In genomic region chr17:38674749-38675615, GRCh38 we compare ENCODE assay signal across 8 cellular contexts. TPM values are rescaled to one million over a fixed set of nuclear protein-coding genes. Genes with fewer than 3 reads are reported as not detected.
A peak's percentile ranks its signal among the peaks of the same experiment; 100 is the strongest.
DNase-seq lines count a peak whose midpoint lies in the region; ATAC-seq and TF ChIP-seq lines count a peak whose summit lies in the region.

Gene EPOP (minus strand): TSS chr17:38674957. CDS start chr17:38674495, 462 bp downstream.

- 4 to 5% (median 4%) methylated on average over 62 to 80 of the region's 80 CpGs for WGBS in psoas muscle, 3 donors

- H3K4me1 ChIP-seq in ES-I3 (ENCODE audit: insufficient read depth, low read length) (no peaks in the 10 kb centered on the region), HCT116 (ENCODE audit: control insufficient read depth in 1 of 2, insufficient read depth in 2 of 2, low read length in 2 of 2) (peaks cover 29 to 64% of the 10 kb centered on the region in 2 experiments), left ventricle myocardium inferior (peaks cover 36% of the 10 kb centered on the region), psoas muscle (peaks cover 11% of the 10 kb centered on the region), uterus (peaks cover 0 to 12% of the 10 kb centered on the region in 2 donors)

- H3K4me3 ChIP-seq in HCT116 (replicated peaks in 1 of 2; ENCODE audit: low read depth in 1 of 2, low read length in 2 of 2): peak within 1 kb of the TSS; percentile 75 to 77
- H3K4me3 ChIP-seq in left ventricle myocardium inferior: peak within 1 kb of the TSS; percentile 76
- peak within 1 kb of the TSS; percentile 74 for H3K4me3 ChIP-seq in psoas muscle
- peak within 1 kb of the TSS; percentile 6 to 35 for H3K4me3 ChIP-seq in uterus

- TSS peak; percentile 98 for BruUV-seq in HCT116 (replicated peaks; lab: Mats Ljungman, UMichigan)

- H3K9me2 ChIP-seq in HCT116 (ENCODE audit: insufficient read depth): no peaks in the 10 kb centered on the region

- RAD21 ChIA-PET in HCT116 (lab: Charles Lee; ENCODE audit: low non-redundant PET in 1 of 2, low total read pairs in 2 of 2, uncharacterized antibody in 2 of 2, unreplicated experiment in 2 of 2): no interaction called here

- TF ChIP-seq POLR2A in HCT116 (IDR thresholded peaks at IDR 0.05; ENCODE audit: borderline replicate concordance, extremely low read depth, insufficient read depth, insufficient read length) (no peak), uterus (IDR thresholded peaks at IDR 0.05) (peak; percentile 32 to 33)

- H3K36me3 Mint-ChIP-seq in activated naive CD8-positive, alpha-beta T cell treated with anti-CD3 and anti-CD28 coated beads, Interleukin-2, amount 50 U/mL, for 24 hours (ENCODE audit: low read depth): peaks cover 10% of the 10 kb centered on the region

- TF ChIP-seq CTCF in HCT116 (IDR thresholded peaks at IDR 0.05 in 2 of 3, conservative IDR thresholded peaks at IDR 0.05 in 1 of 3; ENCODE audit: borderline replicate concordance in 1 of 3, insufficient read depth in 1 of 3, low read depth in 2 of 3, low read length in 2 of 3): 0 out of 6 replicates have a peak, but pooled peaks of 1 of the 3 experiments have one; percentile 6
- peak; percentile 12 for TF ChIP-seq CTCF in left ventricle myocardium inferior (IDR thresholded peaks at IDR 0.05; ENCODE audit: borderline replicate concordance)
- TF ChIP-seq CTCF in psoas muscle (IDR thresholded peaks at IDR 0.05): no peak
- TF ChIP-seq CTCF in uterus (IDR thresholded peaks at IDR 0.05): no peak

- CTCF ChIA-PET in HCT116 (lab: Charles Lee): interaction anchor here (0.7 to 1.3 kb wide), 3 partner anchors 12 to 115 kb away, joined by 3 to 4 read pairs (median 3); no protein-coding TSS in a partner anchor

- H3K27me3 ChIP-seq in HCT116 (ENCODE audit: insufficient read depth, low read length) (no peaks in the 10 kb centered on the region), left ventricle myocardium inferior (ENCODE audit: low read depth) (peaks cover 58% of the 10 kb centered on the region), psoas muscle (ENCODE audit: insufficient read depth in 3 of 3, low read length in 2 of 3) (peaks cover 0 to 53% (median 10%) of the 10 kb centered on the region in 3 donors), uterus (peaks cover 0 to 35% of the 10 kb centered on the region in 2 donors)

- peaks cover 15% of the 10 kb centered on the region for H3K27me3 Mint-ChIP-seq in activated naive CD8-positive, alpha-beta T cell treated with anti-CD3 and anti-CD28 coated beads, Interleukin-2, amount 50 U/mL, for 24 hours

- peak within 1 kb of the TSS; percentile 91 for H3K27ac ChIP-seq in HCT116 (ENCODE audit: low read depth, low read length)
- H3K27ac ChIP-seq in left ventricle myocardium inferior (replicated peaks): no peak within 1 kb of the TSS
- no peak within 1 kb of the TSS for H3K27ac ChIP-seq in psoas muscle
- no peak within 1 kb of the TSS for H3K27ac ChIP-seq in uterus

- DNase-seq in HCT116 (ENCODE audit: low read depth, low spot score): peak; percentile 77
- peak; percentile 54 for DNase-seq in NCI-H128 (lab: John Stamatoyannopoulos, UW; ENCODE audit: unreplicated experiment)
- peak; percentile 68 for DNase-seq in T follicular helper cell (ENCODE audit: low read depth)
- peak; percentile 95 for DNase-seq in activated naive CD8-positive, alpha-beta T cell treated with anti-CD3 and anti-CD28 coated beads, Interleukin-2, amount 50 U/mL, for 24 hours
- peak; percentile 89 for DNase-seq in left ventricle myocardium inferior
- DNase-seq in psoas muscle: peak; percentile 87 to 88
- peak; percentile 54 to 78 for DNase-seq in uterus

- peak within 1 kb of the TSS; percentile 61 for H3K4me3 Mint-ChIP-seq in activated naive CD8-positive, alpha-beta T cell treated with anti-CD3 and anti-CD28 coated beads, Interleukin-2, amount 50 U/mL, for 24 hours

- no peaks in the 10 kb centered on the region for H4K20me1 ChIP-seq in HCT116 (ENCODE audit: insufficient read depth)

- POLR2A ChIA-PET in HCT116 (lab: Charles Lee): interaction anchor here (1.3 to 1.5 kb wide), 3 partner anchors 11 to 117 kb away, joined by 3 to 4 read pairs (median 3); no protein-coding TSS in a partner anchor

- intact Hi-C loops in HCT116 (cut with micrococcal nuclease) (loop anchor here (5.0 kb wide), 1 partner anchor 77 kb away; the partner anchor contains the start of gene PSMB3), left ventricle myocardium inferior (cut with micrococcal nuclease) (loop anchor here (5.0 kb wide), 1 partner anchor 62 kb away; no protein-coding TSS in a partner anchor), psoas muscle (cut with DNase I) (no loop called here), uterus (cut with DNase I; ENCODE audit: low total_unique reads) (loop anchor here (5.0 kb wide), 1 partner anchor 62 kb away; no protein-coding TSS in a partner anchor)

- H3K36me3 ChIP-seq in ES-I3 (ENCODE audit: insufficient read depth, low read length): no peaks in the 10 kb centered on the region
- no peaks in the 10 kb centered on the region for H3K36me3 ChIP-seq in HCT116 (ENCODE audit: control insufficient read depth in 1 of 2, insufficient read depth in 2 of 2, low read length in 2 of 2)
- no peaks in the 10 kb centered on the region for H3K36me3 ChIP-seq in left ventricle myocardium inferior
- no peaks in the 10 kb centered on the region for H3K36me3 ChIP-seq in psoas muscle (ENCODE audit: insufficient read depth in 1 of 2, low read depth in 1 of 2)
- no peaks in the 10 kb centered on the region for H3K36me3 ChIP-seq in uterus

- peak within 1 kb of the TSS; percentile 91 for H3K27ac Mint-ChIP-seq in activated naive CD8-positive, alpha-beta T cell treated with anti-CD3 and anti-CD28 coated beads, Interleukin-2, amount 50 U/mL, for 24 hours

- peaks cover 53% of the 10 kb centered on the region for H3K4me1 Mint-ChIP-seq in activated naive CD8-positive, alpha-beta T cell treated with anti-CD3 and anti-CD28 coated beads, Interleukin-2, amount 50 U/mL, for 24 hours

- H3K9ac ChIP-seq in ES-I3 (ENCODE audit: low read depth, low read length) (peak within 1 kb of the TSS; percentile 58), HCT116 (ENCODE audit: low read length) (peak within 1 kb of the TSS; percentile 94)

- peaks cover 19% of the 10 kb centered on the region; the same call in 1 of the 2 replicates for H3K79me2 ChIP-seq in HCT116 (ENCODE audit: insufficient read depth, low read length)

- H3K9me3 ChIP-seq in ES-I3 (ENCODE audit: control insufficient read depth, insufficient read depth, low read length): no peaks in the 10 kb centered on the region
- H3K9me3 ChIP-seq in HCT116 (ENCODE audit: control insufficient read depth in 1 of 2, insufficient read depth in 1 of 2, low read depth in 1 of 2, low read length in 2 of 2): no peaks in the 10 kb centered on the region
- no peaks in the 10 kb centered on the region for H3K9me3 ChIP-seq in left ventricle myocardium inferior (replicated peaks)
- no peaks in the 10 kb centered on the region for H3K9me3 ChIP-seq in psoas muscle
- no peaks in the 10 kb centered on the region for H3K9me3 ChIP-seq in uterus

- TF ChIP-seq RAD21 in HCT116 (IDR thresholded peaks at IDR 0.05; ENCODE audit: low read depth): no peak

- H3K9me3 Mint-ChIP-seq in activated naive CD8-positive, alpha-beta T cell treated with anti-CD3 and anti-CD28 coated beads, Interleukin-2, amount 50 U/mL, for 24 hours: no peaks in the 10 kb centered on the region

- H2AFZ ChIP-seq in HCT116 (ENCODE audit: low read depth, low read length, poor library complexity, severe bottlenecking): peak within 1 kb of the TSS; percentile 49

- ATAC-seq in HCT116: peak; percentile 84
- ATAC-seq in activated naive CD8-positive, alpha-beta T cell treated with anti-CD3 and anti-CD28 coated beads, Interleukin-2, amount 50 U/mL, for 24 hours: peak; percentile 82
- ATAC-seq in psoas muscle: peak; percentile 83 to 88 (median 86)

- peak within 1 kb of the TSS; percentile 93 for H3K4me2 ChIP-seq in HCT116 (ENCODE audit: low read length)

TF ChIP-seq in HCT116, 20 proteins besides CTCF, POLR2A, EP300 and RAD21 (continues in another document):
- TF ChIP-seq, protein P1, sequence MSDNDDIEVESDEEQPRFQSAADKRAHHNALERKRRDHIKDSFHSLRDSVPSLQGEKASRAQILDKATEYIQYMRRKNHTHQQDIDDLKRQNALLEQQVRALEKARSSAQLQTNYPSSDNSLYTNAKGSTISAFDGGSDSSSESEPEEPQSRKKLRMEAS (IDR thresholded peaks at IDR 0.05): peak; percentile 99
- no peak for TF ChIP-seq SRF (IDR thresholded peaks at IDR 0.05; ENCODE audit: low read depth)
- no peak for TF ChIP-seq ELF1 (IDR thresholded peaks at IDR 0.05; ENCODE audit: borderline replicate concordance, low read depth)
- no peak for TF ChIP-seq EZH2phosphoT487 (IDR thresholded peaks at IDR 0.05; ENCODE audit: borderline replicate concordance)
- TF ChIP-seq SIN3A (IDR thresholded peaks at IDR 0.05; ENCODE audit: low read depth): peak; percentile 90
- TF ChIP-seq, protein P2, sequence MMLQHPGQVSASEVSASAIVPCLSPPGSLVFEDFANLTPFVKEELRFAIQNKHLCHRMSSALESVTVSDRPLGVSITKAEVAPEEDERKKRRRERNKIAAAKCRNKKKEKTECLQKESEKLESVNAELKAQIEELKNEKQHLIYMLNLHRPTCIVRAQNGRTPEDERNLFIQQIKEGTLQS (IDR thresholded peaks at IDR 0.05): no peak
- peak; percentile 58 for TF ChIP-seq SP1 (IDR thresholded peaks at IDR 0.05; ENCODE audit: low read depth)
- no peak for TF ChIP-seq TCF7L2 (IDR thresholded peaks at IDR 0.05; ENCODE audit: borderline replicate concordance, extremely low read depth, insufficient read depth, insufficient read length)
- no peak for TF ChIP-seq JUND (IDR thresholded peaks at IDR 0.05)
- TF ChIP-seq EZH2 (IDR thresholded peaks at IDR 0.05): no peak
- TF ChIP-seq ZFX (IDR thresholded peaks at IDR 0.05): peak; percentile 1; the same call in 1 of the 2 replicates
- TF ChIP-seq CEBPB (IDR thresholded peaks at IDR 0.05; ENCODE audit: low read depth): no peak

RNA-seq across cellular contexts. Expression of gene EPOP, which starts in this region (rescaled TPM):
- total RNA-seq in HCT116 (2021; ENCODE audit: unreplicated experiment) (37.9 TPM), left ventricle myocardium inferior (0.33 TPM), psoas muscle (1 to 10 TPM in 1 of 4 donors, under 1 TPM in 3; 0.21 to 1.2 (median 0.63) TPM), uterus (1 to 10 TPM in 2 of 4 donors, under 1 TPM in 1, not detected in 1; under 0.01 to 1.1 (median 1.0) TPM)
- polyA plus RNA-seq in HCT116 (2012): 15.2 and 19.0 TPM in 2 replicates
- 1 to 10 TPM in 1 of 3 donors, under 1 TPM in 2; 0.21 to 1.1 (median 0.44) TPM for polyA plus RNA-seq in psoas muscle

Comparison
In these comparisons a context has a peak if more than half of its experiments do, and no peak if none do; other contexts are left out.
1. RNA of gene EPOP (total RNA-seq): 37.9 TPM in HCT116 (single experiment); under 0.01 to 1.1 TPM in uterus, 0.21 to 1.2 TPM in psoas muscle and 0.33 TPM in left ventricle myocardium inferior (single experiment); every median in the first group is over 10 times any median in the second.
2. Peak in DNase-seq and H3K4me3 ChIP-seq in left ventricle myocardium inferior; RNA of the gene not detected or under 1 TPM.
3. H3K4me3 ChIP-seq: peak in every context shown above with its lines; median percentile 76 in HCT116; 76 in left ventricle myocardium inferior; 74 in psoas muscle; 20 in uterus.
4. intact Hi-C loops: an anchor here in HCT116 (5.0 kb wide), left ventricle myocardium inferior (5.0 kb wide) and uterus (5.0 kb wide); none called in psoas muscle.
5. Peak in every context shown above with its lines, with median percentiles within 50 percentile points of each other: ATAC-seq and DNase-seq.